Comparison of ENCODE assay signal across 24 cellular contexts in the genomic region with DNA sequence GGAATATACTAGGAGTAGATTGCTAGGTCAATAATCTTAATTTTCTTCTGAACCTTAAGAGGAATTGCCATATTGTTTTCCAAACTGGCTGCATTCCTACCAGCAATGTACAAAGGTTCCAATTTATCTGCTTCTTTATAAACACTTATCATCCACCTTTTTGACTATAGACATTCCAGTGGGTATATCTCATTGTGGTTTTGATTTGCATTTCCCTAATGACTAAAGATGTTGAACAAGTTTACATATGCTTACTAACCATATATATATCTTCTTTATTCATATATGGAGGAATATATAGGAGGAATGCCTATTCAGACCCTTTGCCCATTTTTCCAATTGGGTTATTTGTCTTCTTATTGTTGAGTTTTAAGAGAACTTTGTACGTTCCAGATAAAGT. TPM values are rescaled to one million over a fixed set of nuclear protein-coding genes. Genes with fewer than 3 reads are reported as not detected.
A peak's percentile ranks its signal among the peaks of the same experiment; 100 is the strongest.
DNase-seq lines count a peak whose midpoint lies in the region; ATAC-seq, FAIRE-seq and TF ChIP-seq lines count a peak whose summit lies in the region.
"Had no signal": no experiment of that assay in that cellular context is flagged by ENCODE, and none has a peak within 500 bp of the region (broad histone marks: within the 10 kb centered on the region; RNA-seq: fewer than 3 reads in every experiment).

No MANE protein-coding gene starts in this region.

- ATAC-seq in RWPE2 (ENCODE audit: low read depth) (peak; percentile 40; the same call in 1 of the 3 replicates), heart right ventricle (no peak)
- no peak for ATAC-seq in stimulated activated naive B cell treated with anti-CD40 and anti-IgM and Interleukin-4, amounts not matched to agents 10 μg/mL and 1 μg/mL and 100 μg/mL, for 72 hours (replicated peaks)
- ATAC-seq: A549, GM12878, HCT116 had no signal

- FAIRE-seq in bronchial epithelial cell (lab: Jason Lieb, UNC) = no peak
- peak; percentile 20 for FAIRE-seq in keratinocyte (lab: Jason Lieb, UNC)
- FAIRE-seq: A549, D721Med, GM12878 had no signal

- H3K79me2 ChIP-seq in keratinocyte (ENCODE audit: control insufficient read depth, insufficient read depth, low read length) = no peaks in the 10 kb centered on the region

- H4K20me1 ChIP-seq in keratinocyte (ENCODE audit: control insufficient read depth, extremely low read depth, insufficient read depth, low read length) = no peaks in the 10 kb centered on the region

- no peaks in the 10 kb centered on the region for H3K4me1 ChIP-seq in RWPE2 (ENCODE audit: insufficient read depth, poor library complexity, severe bottlenecking)
- peaks cover 2% of the 10 kb centered on the region for H3K4me1 ChIP-seq in keratinocyte (ENCODE audit: control insufficient read depth, extremely low read depth, insufficient read depth, low read length)
- H3K4me1 ChIP-seq in heart right ventricle = no peaks in the 10 kb centered on the region
- H3K4me1 ChIP-seq: A549 had no signal

- peaks cover 4% of the 10 kb centered on the region; the same call in 1 of the 2 replicates for H3K36me3 ChIP-seq in RWPE2 (ENCODE audit: low read depth)
- no peaks in the 10 kb centered on the region for H3K36me3 ChIP-seq in bronchial epithelial cell (ENCODE audit: control insufficient read depth, insufficient read depth, low read length)
- no peaks in the 10 kb centered on the region for H3K36me3 ChIP-seq in keratinocyte (ENCODE audit: control insufficient read depth in 2 of 2, extremely low read depth in 1 of 2, insufficient read depth in 2 of 2, low read length in 2 of 2)
- peaks cover 0 to 99% (median 38%) of the 10 kb centered on the region in 9 donors for H3K36me3 ChIP-seq in heart right ventricle

- CTCF ChIA-PET in activated CD4-positive, alpha-beta memory T cell treated with anti-CD3 and anti-CD28 coated beads for 36 hours (lab: Charles Lee) = interaction anchor here (2.5 to 3.5 kb wide), 2 partner anchors 9 to 81 kb away, joined by 11 to 13 read pairs; no protein-coding TSS in a partner anchor
- CTCF ChIA-PET in activated CD4-positive, alpha-beta memory T cell treated with anti-CD3 and anti-CD28 coated beads, Interleukin-2, amount 10 ng/mL, durations not matched to agents 7 days and 5 days (lab: Charles Lee) = interaction anchor here (1.0 to 1.8 kb wide), 2 partner anchors 9 to 80 kb away, joined by 4 to 5 read pairs; no protein-coding TSS in a partner anchor
- CTCF ChIA-PET in GM10248 (lab: Yijun Ruan, JAX) = interaction anchor here (1.2 to 8.2 kb wide), 4 partner anchors 9 to 82 kb away, joined by 3 to 90 read pairs (median 26); no protein-coding TSS in a partner anchor

- H3K4me3 ChIP-seq in RWPE2 (ENCODE audit: severe bottlenecking) (no peak overlapping the region), bronchial epithelial cell (ENCODE audit: low read depth, low read length) (no peak overlapping the region), keratinocyte (ENCODE audit: control insufficient read depth in 2 of 3, extremely low read depth in 1 of 3, insufficient read depth in 2 of 3, low read depth in 1 of 3, low read length in 3 of 3) (no peak overlapping the region), heart right ventricle (no peak overlapping the region)
- H3K4me3 ChIP-seq: A549, GM12878 had no signal

- H3K27me3 Mint-ChIP-seq in activated CD4-positive, alpha-beta memory T cell treated with anti-CD3 and anti-CD28 coated beads for 36 hours = no peaks in the 10 kb centered on the region
- no peaks in the 10 kb centered on the region for H3K27me3 Mint-ChIP-seq in activated CD4-positive, alpha-beta memory T cell treated with anti-CD3 and anti-CD28 coated beads, Interleukin-2, amount 10 ng/mL, durations not matched to agents 7 days and 5 days
- H3K27me3 Mint-ChIP-seq in stimulated activated naive B cell treated with anti-CD40 and anti-IgM and Interleukin-4, amounts not matched to agents 10 μg/mL and 1 μg/mL and 100 μg/mL, for 72 hours = no peaks in the 10 kb centered on the region
- H3K27me3 Mint-ChIP-seq: CD4-positive, alpha-beta T cell had no signal

- no peak overlapping the region for H3K9ac ChIP-seq in keratinocyte (ENCODE audit: control insufficient read depth, extremely low read depth, insufficient read depth, low read length)

- WGBS in heart right ventricle, 2 donors = 85% methylated on average over 1 of the region's 1 CpG

- H3K4me1 Mint-ChIP-seq in activated CD4-positive, alpha-beta memory T cell treated with anti-CD3 and anti-CD28 coated beads for 36 hours (ENCODE audit: low read depth) = peaks cover 11% of the 10 kb centered on the region
- peaks cover 16% of the 10 kb centered on the region for H3K4me1 Mint-ChIP-seq in activated CD4-positive, alpha-beta memory T cell treated with anti-CD3 and anti-CD28 coated beads, Interleukin-2, amount 10 ng/mL, durations not matched to agents 7 days and 5 days
- H3K4me1 Mint-ChIP-seq in stimulated activated naive B cell treated with anti-CD40 and anti-IgM and Interleukin-4, amounts not matched to agents 10 μg/mL and 1 μg/mL and 100 μg/mL, for 72 hours = no peaks in the 10 kb centered on the region

- no peaks in the 10 kb centered on the region for H3K9me3 ChIP-seq in RWPE2 (ENCODE audit: severe bottlenecking)
- H3K9me3 ChIP-seq in keratinocyte (ENCODE audit: control insufficient read depth, low read depth, low read length) = no peaks in the 10 kb centered on the region
- no peaks in the 10 kb centered on the region for H3K9me3 ChIP-seq in heart right ventricle
- H3K9me3 ChIP-seq: A549, Caco-2 had no signal

- peaks cover 22% of the 10 kb centered on the region for H3K36me3 Mint-ChIP-seq in activated CD4-positive, alpha-beta memory T cell treated with anti-CD3 and anti-CD28 coated beads for 36 hours
- peaks cover 20% of the 10 kb centered on the region for H3K36me3 Mint-ChIP-seq in activated CD4-positive, alpha-beta memory T cell treated with anti-CD3 and anti-CD28 coated beads, Interleukin-2, amount 10 ng/mL, durations not matched to agents 7 days and 5 days (ENCODE audit: low read depth)
- H3K36me3 Mint-ChIP-seq in stimulated activated naive B cell treated with anti-CD40 and anti-IgM and Interleukin-4, amounts not matched to agents 10 μg/mL and 1 μg/mL and 100 μg/mL, for 72 hours = peaks cover 20 to 32% of the 10 kb centered on the region in 2 donors

- H3K27me3 ChIP-seq in RWPE2 (ENCODE audit: insufficient read depth, poor library complexity, severe bottlenecking) (no peaks in the 10 kb centered on the region), bronchial epithelial cell (ENCODE audit: control insufficient read depth, insufficient read depth, low read length) (no peaks in the 10 kb centered on the region), keratinocyte (ENCODE audit: control insufficient read depth, extremely low read depth, insufficient read depth, low read length) (no peaks in the 10 kb centered on the region), heart right ventricle (no peaks in the 10 kb centered on the region)

- no peak for DNase-seq in activated CD4-positive, alpha-beta memory T cell treated with anti-CD3 and anti-CD28 coated beads for 36 hours
- no peak for DNase-seq in activated CD4-positive, alpha-beta memory T cell treated with anti-CD3 and anti-CD28 coated beads, Interleukin-2, amount 10 ng/mL, durations not matched to agents 7 days and 5 days
- DNase-seq in RWPE2 (ENCODE audit: low spot score) (no peak), bronchial epithelial cell (ENCODE audit: low read depth) (peak; percentile 56), keratinocyte (ENCODE audit: low read depth, low spot score) (no peak), heart right ventricle (no peak), GM10248 (ENCODE audit: extremely low spot score) (no peak)
- no peak for DNase-seq in stimulated activated naive B cell treated with anti-CD40 and anti-IgM and Interleukin-4, amounts not matched to agents 10 μg/mL and 1 μg/mL and 100 μg/mL, for 72 hours
- DNase-seq: AML-193; Caco-2; CD4-positive, alpha-beta T cell; GF-D8; GOT3; H7; HFFc6 had no signal

- H2AFZ ChIP-seq in keratinocyte (ENCODE audit: control insufficient read depth, low read length) = no peak overlapping the region

- TF ChIP-seq CTCF in RWPE2 (IDR thresholded peaks at IDR 0.05; ENCODE audit: poor library complexity, severe bottlenecking) = no peak
- TF ChIP-seq CTCF in bronchial epithelial cell (IDR thresholded peaks at IDR 0.05; ENCODE audit: insufficient read depth, low read length, severe bottlenecking) = no peak
- TF ChIP-seq CTCF in keratinocyte (optimal IDR thresholded peaks at IDR 0.05 in 1 of 3, IDR thresholded peaks at IDR 0.05 in 1 of 3, conservative IDR thresholded peaks at IDR 0.05 in 1 of 3; ENCODE audit: extremely low read depth in 1 of 3, insufficient read depth in 2 of 3, low read length in 3 of 3) = no peak
- TF ChIP-seq CTCF in heart right ventricle (IDR thresholded peaks at IDR 0.05) = no peak
- no peak for TF ChIP-seq CTCF in GM10248 (IDR thresholded peaks at IDR 0.05; ENCODE audit: control extremely low read depth, extremely low read depth, low read depth, missing control alignments)

- H3K27ac ChIP-seq in RWPE2 (ENCODE audit: poor library complexity, severe bottlenecking) (no peak overlapping the region), keratinocyte (ENCODE audit: control insufficient read depth, insufficient read depth, low read length) (no peak overlapping the region), heart right ventricle (no peak overlapping the region)
- H3K27ac ChIP-seq: 22Rv1, A549, C4-2B had no signal

- H3K9me3 Mint-ChIP-seq in activated CD4-positive, alpha-beta memory T cell treated with anti-CD3 and anti-CD28 coated beads for 36 hours = no peaks in the 10 kb centered on the region
- H3K9me3 Mint-ChIP-seq in activated CD4-positive, alpha-beta memory T cell treated with anti-CD3 and anti-CD28 coated beads, Interleukin-2, amount 10 ng/mL, durations not matched to agents 7 days and 5 days = no peaks in the 10 kb centered on the region
- no peaks in the 10 kb centered on the region for H3K9me3 Mint-ChIP-seq in stimulated activated naive B cell treated with anti-CD40 and anti-IgM and Interleukin-4, amounts not matched to agents 10 μg/mL and 1 μg/mL and 100 μg/mL, for 72 hours
- H3K9me3 Mint-ChIP-seq: CD4-positive, alpha-beta T cell; HFFc6 had no signal

- H3K4me2 ChIP-seq in keratinocyte (ENCODE audit: control insufficient read depth, extremely low read depth, insufficient read depth, low read depth, low read length) = no peak overlapping the region
- H3K4me2 ChIP-seq: A549 had no signal

- intact Hi-C loops in activated CD4-positive, alpha-beta memory T cell treated with anti-CD3 and anti-CD28 coated beads for 36 hours (cut with micrococcal nuclease) = no loop called here
- intact Hi-C loops in heart right ventricle (cut with DNase I) = no loop called here

- dilution Hi-C loops in keratinocyte (cut with MboI; ENCODE audit: extremely low pct_ligation_motif_present, low sequenced_read_pairs) = no loop called here

- H3K27ac Mint-ChIP-seq in activated CD4-positive, alpha-beta memory T cell treated with anti-CD3 and anti-CD28 coated beads for 36 hours = peak overlapping the region; percentile 15
- H3K27ac Mint-ChIP-seq in activated CD4-positive, alpha-beta memory T cell treated with anti-CD3 and anti-CD28 coated beads, Interleukin-2, amount 10 ng/mL, durations not matched to agents 7 days and 5 days = no peak overlapping the region
- no peak overlapping the region for H3K27ac Mint-ChIP-seq in stimulated activated naive B cell treated with anti-CD40 and anti-IgM and Interleukin-4, amounts not matched to agents 10 μg/mL and 1 μg/mL and 100 μg/mL, for 72 hours
- H3K27ac Mint-ChIP-seq: HFFc6 had no signal

- H3K9me1 ChIP-seq in keratinocyte (ENCODE audit: control insufficient read depth, extremely low read depth, insufficient read depth, low read length) = no peaks in the 10 kb centered on the region

- POLR2A ChIA-PET in activated CD4-positive, alpha-beta memory T cell treated with anti-CD3 and anti-CD28 coated beads for 36 hours (lab: Charles Lee) = interaction anchor here (1.6 kb wide), 1 partner anchor 28 kb away, joined by 3 read pairs; no protein-coding TSS in a partner anchor
- POLR2A ChIA-PET in activated CD4-positive, alpha-beta memory T cell treated with anti-CD3 and anti-CD28 coated beads, Interleukin-2, amount 10 ng/mL, durations not matched to agents 7 days and 5 days (lab: Charles Lee) = interaction anchor here (1.4 kb wide), 1 partner anchor 10 kb away, joined by 3 read pairs; no protein-coding TSS in a partner anchor
- POLR2A ChIA-PET in GM10248 (lab: Yijun Ruan, JAX) = interaction anchor here (0.7 kb wide), 1 partner anchor 687 kb away, joined by 4 read pairs; no protein-coding TSS in a partner anchor

- H3K4me3 Mint-ChIP-seq in activated CD4-positive, alpha-beta memory T cell treated with anti-CD3 and anti-CD28 coated beads for 36 hours = no peak overlapping the region
- H3K4me3 Mint-ChIP-seq in activated CD4-positive, alpha-beta memory T cell treated with anti-CD3 and anti-CD28 coated beads, Interleukin-2, amount 10 ng/mL, durations not matched to agents 7 days and 5 days = no peak overlapping the region
- no peak overlapping the region for H3K4me3 Mint-ChIP-seq in stimulated activated naive B cell treated with anti-CD40 and anti-IgM and Interleukin-4, amounts not matched to agents 10 μg/mL and 1 μg/mL and 100 μg/mL, for 72 hours
- H3K4me3 Mint-ChIP-seq: CD4-positive, alpha-beta T cell; HFFc6 had no signal

RNA-seq across cellular contexts. Expression of a gene that starts 7.6 kb away (rescaled TPM):
- 10 to 100 TPM; 54.1 to 56.0 TPM for total RNA-seq in activated CD4-positive, alpha-beta memory T cell treated with anti-CD3 and anti-CD28 coated beads for 36 hours
- 10 to 100 TPM; 16.1 to 17.0 TPM for total RNA-seq in activated CD4-positive, alpha-beta memory T cell treated with anti-CD3 and anti-CD28 coated beads, Interleukin-2, amount 10 ng/mL, durations not matched to agents 7 days and 5 days
- total RNA-seq in bronchial epithelial cell (1.2 and 1.6 TPM in 2 replicates), heart right ventricle (10 to 100 TPM in 9 of 10 donors, 1 to 10 TPM in 1; 9.5 to 21.1 (median 14.1) TPM)
- polyA plus RNA-seq in keratinocyte (3.0 to 6.6 TPM (median 3.6 TPM) in 3 replicates), heart right ventricle (10 to 100 TPM in 1 of 2 donors, 1 to 10 TPM in 1; 3.4 to 12.7 TPM)
- 1.7 TPM for polyA plus RNA-seq in keratinocyte (2011; ENCODE audit: low read depth)
- polyA plus RNA-seq in keratinocyte (2011; cell fraction: cytosol; rRNA removed) = 2.0 and 3.6 TPM in 2 replicates
- 4.3 TPM in 2 replicates for polyA plus RNA-seq in keratinocyte (2011; cell fraction: nucleus; rRNA removed)
- 0.79 and 4.7 TPM in 2 replicates for polyA plus RNA-seq in keratinocyte (2012; ENCODE audit: low replicate concordance)
- 1.1 to 2.7 TPM (median 2.7 TPM) in 3 replicates for polyA minus RNA-seq in keratinocyte
- 4.6 TPM for polyA minus RNA-seq in keratinocyte (2011; cell fraction: cytosol; rRNA and poly(A)+ RNA removed)
- 1.1 and 3.7 TPM in 2 replicates for polyA minus RNA-seq in keratinocyte (2011; cell fraction: nucleus; rRNA and poly(A)+ RNA removed)

RNA-seq across cellular contexts. Expression of a gene that starts 27.8 kb away (rescaled TPM):
- total RNA-seq in activated CD4-positive, alpha-beta memory T cell treated with anti-CD3 and anti-CD28 coated beads for 36 hours = 1 to 10 TPM; 3.7 to 5.2 TPM
- 1 to 10 TPM; 9.4 to 9.5 TPM for total RNA-seq in activated CD4-positive, alpha-beta memory T cell treated with anti-CD3 and anti-CD28 coated beads, Interleukin-2, amount 10 ng/mL, durations not matched to agents 7 days and 5 days
- total RNA-seq in bronchial epithelial cell (6.1 and 7.3 TPM in 2 replicates), heart right ventricle (10 to 100 TPM; 11.8 to 24.8 (median 16.5) TPM)
- polyA plus RNA-seq in keratinocyte (2.7 to 4.9 TPM (median 4.0 TPM) in 3 replicates), heart right ventricle (10 to 100 TPM; 14.8 to 37.5 TPM)
- 0.67 TPM for polyA plus RNA-seq in keratinocyte (2011; ENCODE audit: low read depth)
- polyA plus RNA-seq in keratinocyte (2011; cell fraction: cytosol; rRNA removed) = 2.4 and 2.6 TPM in 2 replicates
- polyA plus RNA-seq in keratinocyte (2011; cell fraction: nucleus; rRNA removed) = 2.6 TPM in 2 replicates
- 1.9 and 6.4 TPM in 2 replicates for polyA plus RNA-seq in keratinocyte (2012; ENCODE audit: low replicate concordance)
- 0.99 to 1.9 TPM (median 1.9 TPM) in 3 replicates for polyA minus RNA-seq in keratinocyte
- polyA minus RNA-seq in keratinocyte (2011; cell fraction: cytosol; rRNA and poly(A)+ RNA removed) = not detected
- 1.2 and 2.1 TPM in 2 replicates for polyA minus RNA-seq in keratinocyte (2011; cell fraction: nucleus; rRNA and poly(A)+ RNA removed)

RNA-seq across cellular contexts. Expression of a gene that starts 30.8 kb away (rescaled TPM):
- 1 to 10 TPM; 3.7 to 4.2 TPM for total RNA-seq in activated CD4-positive, alpha-beta memory T cell treated with anti-CD3 and anti-CD28 coated beads for 36 hours
- 1 to 10 TPM in 1 of 2 experiments, not detected in 1; 1.1 TPM for total RNA-seq in activated CD4-positive, alpha-beta memory T cell treated with anti-CD3 and anti-CD28 coated beads, Interleukin-2, amount 10 ng/mL, durations not matched to agents 7 days and 5 days
- total RNA-seq in bronchial epithelial cell (not detected in 2 replicates), heart right ventricle (10 to 100 TPM; 11.0 to 43.2 (median 17.9) TPM)
- polyA plus RNA-seq in keratinocyte (not detected in 3 replicates), heart right ventricle (10 to 100 TPM; 24.4 to 64.2 TPM)
- not detected for polyA plus RNA-seq in keratinocyte (2011; ENCODE audit: low read depth)
- polyA plus RNA-seq in keratinocyte (2011; cell fraction: cytosol; rRNA removed) = not detected in 2 replicates
- polyA plus RNA-seq in keratinocyte (2011; cell fraction: nucleus; rRNA removed) = 0.15 TPM in 1 of 2 replicates, not detected in the other
- polyA plus RNA-seq in keratinocyte (2012; ENCODE audit: low replicate concordance) = not detected in 2 replicates
- not detected in 3 replicates for polyA minus RNA-seq in keratinocyte
- polyA minus RNA-seq in keratinocyte (2011; cell fraction: cytosol; rRNA and poly(A)+ RNA removed) = not detected
- polyA minus RNA-seq in keratinocyte (2011; cell fraction: nucleus; rRNA and poly(A)+ RNA removed) = not detected in 2 replicates
- total RNA-seq: Caco-2; CD4-positive, alpha-beta T cell; HT-29 had no signal
- polyA plus RNA-seq: A549 had no signal

RNA-seq across cellular contexts. Expression of a gene that starts 36.8 kb away (rescaled TPM):
- total RNA-seq in activated CD4-positive, alpha-beta memory T cell treated with anti-CD3 and anti-CD28 coated beads for 36 hours = 1 to 10 TPM; 3.8 to 3.9 TPM
- total RNA-seq in activated CD4-positive, alpha-beta memory T cell treated with anti-CD3 and anti-CD28 coated beads, Interleukin-2, amount 10 ng/mL, durations not matched to agents 7 days and 5 days = 1 to 10 TPM; 5.5 TPM
- 0.51 and 0.53 TPM in 2 replicates for total RNA-seq in bronchial epithelial cell
- 0.22 to 0.32 TPM (median 0.26 TPM) in 3 replicates for polyA plus RNA-seq in keratinocyte
- 0.06 TPM for polyA plus RNA-seq in keratinocyte (2011; ENCODE audit: low read depth)
- polyA plus RNA-seq in keratinocyte (2011; cell fraction: cytosol; rRNA removed) = 0.10 and 0.18 TPM in 2 replicates
- polyA plus RNA-seq in keratinocyte (2011; cell fraction: nucleus; rRNA removed) = 0.37 and 0.48 TPM in 2 replicates
- polyA plus RNA-seq in keratinocyte (2012; ENCODE audit: low replicate concordance) = 0.16 and 1.2 TPM in 2 replicates
- 0.10 to 0.33 TPM (median 0.16 TPM) in 3 replicates for polyA minus RNA-seq in keratinocyte
- polyA minus RNA-seq in keratinocyte (2011; cell fraction: cytosol; rRNA and poly(A)+ RNA removed) = 0.38 TPM
- polyA minus RNA-seq in keratinocyte (2011; cell fraction: nucleus; rRNA and poly(A)+ RNA removed) = 0.42 and 0.47 TPM in 2 replicates
- total RNA-seq in heart right ventricle = 10 to 100 TPM; 26.3 to 64.8 (median 37.3) TPM
- 10 to 100 TPM; 12.2 to 28.5 TPM for polyA plus RNA-seq in heart right ventricle

RNA-seq across cellular contexts. Expression of a gene that starts 39.1 kb away (rescaled TPM):
- 1 to 10 TPM; 1.5 TPM for total RNA-seq in activated CD4-positive, alpha-beta memory T cell treated with anti-CD3 and anti-CD28 coated beads for 36 hours
- 1 to 10 TPM; 2.0 to 2.3 TPM for total RNA-seq in activated CD4-positive, alpha-beta memory T cell treated with anti-CD3 and anti-CD28 coated beads, Interleukin-2, amount 10 ng/mL, durations not matched to agents 7 days and 5 days
- not detected in 2 replicates for total RNA-seq in bronchial epithelial cell
- polyA plus RNA-seq in keratinocyte = not detected in 3 replicates
- not detected for polyA plus RNA-seq in keratinocyte (2011; ENCODE audit: low read depth)
- not detected in 2 replicates for polyA plus RNA-seq in keratinocyte (2011; cell fraction: cytosol; rRNA removed)
- polyA plus RNA-seq in keratinocyte (2011; cell fraction: nucleus; rRNA removed) = not detected in 2 replicates
- polyA plus RNA-seq in keratinocyte (2012; ENCODE audit: low replicate concordance) = not detected in 2 replicates
- not detected in 3 replicates for polyA minus RNA-seq in keratinocyte
- polyA minus RNA-seq in keratinocyte (2011; cell fraction: cytosol; rRNA and poly(A)+ RNA removed) = not detected
- polyA minus RNA-seq in keratinocyte (2011; cell fraction: nucleus; rRNA and poly(A)+ RNA removed) = not detected in 2 replicates
- total RNA-seq in heart right ventricle = not detected
- not detected for polyA plus RNA-seq in heart right ventricle
- total RNA-seq: Caco-2, Daoy, H7, HFFc6 had no signal
- polyA plus RNA-seq: A549, BJ had no signal
